Comparison of ENCODE assay signal across 15 cellular contexts in genomic region chr6:156618600-156619205, GRCh38.
DNase-seq lines count a peak whose midpoint lies in the region; ATAC-seq and TF ChIP-seq lines count a peak whose summit lies in the region.
"Had no signal": no experiment of that assay in that cellular context is flagged by ENCODE, and none has a peak within 500 bp of the region (broad histone marks: within the 10 kb centered on the region; RNA-seq: fewer than 3 reads in every experiment).

No MANE protein-coding gene starts in this region.

- H3K36me3 ChIP-seq in adipocyte (ENCODE audit: control insufficient read depth, insufficient read depth, low read length, severe bottlenecking) = no peaks in the 10 kb centered on the region
- no peaks in the 10 kb centered on the region for H3K36me3 ChIP-seq in mesenchymal stem cell (ENCODE audit: control insufficient read depth in 1 of 2, insufficient read depth in 2 of 2, low read depth in 1 of 2, low read length in 2 of 2)
- H3K36me3 ChIP-seq: right atrium auricular region, tibial nerve had no signal

- H3K27ac Mint-ChIP-seq in nephron = peak overlapping the region; percentile 92 to 97 (median 97)
- no peak overlapping the region for H3K27ac Mint-ChIP-seq in naive thymus-derived CD8-positive, alpha-beta T cell
- H3K27ac Mint-ChIP-seq: HFFc6; memory B cell; T-helper 2 cell treated with Interferon-gamma antibody and Interleukin-4, amounts not matched to agents 5 μg/mL and 100 μg/mL, for 36 hours had no signal

- H3K9ac ChIP-seq in adipocyte (ENCODE audit: low read length) (no peak overlapping the region), mesenchymal stem cell (ENCODE audit: low read length) (no peak overlapping the region)

- H3K14ac ChIP-seq in mesenchymal stem cell (ENCODE audit: low read length in 2 of 2) = no peak overlapping the region

- no peak overlapping the region for H3K4ac ChIP-seq in mesenchymal stem cell (ENCODE audit: low read depth in 1 of 2, low read length in 2 of 2)

- no peaks in the 10 kb centered on the region for H3K79me1 ChIP-seq in mesenchymal stem cell (replicated peaks; ENCODE audit: low read length, poor library complexity, severe bottlenecking)

- H2BK120ac ChIP-seq in mesenchymal stem cell (ENCODE audit: low read depth, low read length) = no peak overlapping the region

- H3K4me1 Mint-ChIP-seq in nephron = peaks cover 42% of the 10 kb centered on the region
- peaks cover 0 to 2% (median 0%) of the 10 kb centered on the region in 4 donors for H3K4me1 Mint-ChIP-seq in naive thymus-derived CD8-positive, alpha-beta T cell

- H2BK5ac ChIP-seq in mesenchymal stem cell (ENCODE audit: low read depth, low read length, poor library complexity, severe bottlenecking) = no peak overlapping the region

- no peak overlapping the region for H2AK5ac ChIP-seq in mesenchymal stem cell (ENCODE audit: low read length, severe bottlenecking)

- no peak overlapping the region for H2BK15ac ChIP-seq in mesenchymal stem cell (ENCODE audit: low read depth, poor library complexity, severe bottlenecking)

- no peak overlapping the region for H2AFZ ChIP-seq in mesenchymal stem cell (ENCODE audit: low read depth, low read length)

- H3K23ac ChIP-seq in mesenchymal stem cell (ENCODE audit: low read length in 2 of 2) = no peak overlapping the region

- H2BK12ac ChIP-seq in mesenchymal stem cell (ENCODE audit: low read length in 2 of 2) = no peak overlapping the region

- no peak for ATAC-seq in naive thymus-derived CD8-positive, alpha-beta T cell
- ATAC-seq in GM18520 (IDR thresholded peaks at IDR 0.05; ENCODE audit: unreplicated experiment) (no peak), GM19397 (IDR thresholded peaks at IDR 0.05; ENCODE audit: unreplicated experiment) (no peak)

- peak overlapping the region in 2 of 3 experiments; percentile 35 to 39 for H3K4me3 Mint-ChIP-seq in nephron
- no peak overlapping the region for H3K4me3 Mint-ChIP-seq in naive thymus-derived CD8-positive, alpha-beta T cell
- H3K4me3 Mint-ChIP-seq: HFFc6; memory B cell; T-helper 2 cell treated with Interferon-gamma antibody and Interleukin-4, amounts not matched to agents 5 μg/mL and 100 μg/mL, for 36 hours had no signal

- no peaks in the 10 kb centered on the region for H3K27me3 Mint-ChIP-seq in nephron (ENCODE audit: low read depth)
- peaks cover 0 to 5% (median 0%) of the 10 kb centered on the region in 5 donors for H3K27me3 Mint-ChIP-seq in naive thymus-derived CD8-positive, alpha-beta T cell

- DNase-seq in GM12864 (ENCODE audit: low read depth) (no peak), NCI-H187 (lab: John Stamatoyannopoulos, UW) (peak; percentile 80 to 83), adipocyte (ENCODE audit: low read depth) (no peak), mesenchymal stem cell (no peak)
- DNase-seq in naive thymus-derived CD8-positive, alpha-beta T cell = no peak
- DNase-seq: amygdala; effector CD8-positive, alpha-beta T cell; HFFc6 had no signal

- no peak overlapping the region for H3K18ac ChIP-seq in mesenchymal stem cell (ENCODE audit: low read depth in 1 of 2, low read length in 2 of 2)

- H3K9me3 ChIP-seq in adipocyte (ENCODE audit: control insufficient read depth, low read length) = peaks cover 13% of the 10 kb centered on the region
- peaks cover 15% of the 10 kb centered on the region for H3K9me3 ChIP-seq in mesenchymal stem cell (ENCODE audit: control insufficient read depth, low read length)
- H3K9me3 ChIP-seq: right atrium auricular region had no signal

- POLR2A ChIA-PET in naive thymus-derived CD8-positive, alpha-beta T cell (lab: Charles Lee) = no interaction called here

- peaks cover 8% of the 10 kb centered on the region for H3K36me3 Mint-ChIP-seq in nephron (ENCODE audit: low read depth)
- H3K36me3 Mint-ChIP-seq in naive thymus-derived CD8-positive, alpha-beta T cell = peaks cover 0 to 8% (median 5%) of the 10 kb centered on the region in 3 donors

- H3K4me3 ChIP-seq in GM12864 (ENCODE audit: low read depth, low read length) = no peak overlapping the region
- peak overlapping the region; percentile 20 for H3K4me3 ChIP-seq in adipocyte (ENCODE audit: low read length)
- no peak overlapping the region for H3K4me3 ChIP-seq in mesenchymal stem cell (ENCODE audit: insufficient read depth in 1 of 2, low read depth in 1 of 2, low read length in 2 of 2)
- H3K4me3 ChIP-seq: right atrium auricular region, tibial nerve had no signal

- H3K27ac ChIP-seq in mesenchymal stem cell (ENCODE audit: low read length, poor library complexity, severe bottlenecking) = no peak overlapping the region
- H3K27ac ChIP-seq: right atrium auricular region, tibial nerve had no signal

- TF ChIP-seq CTCF in GM12864 (IDR thresholded peaks at IDR 0.05; ENCODE audit: low read depth, low read length, missing control alignments) (peak; percentile 19), nephron (IDR thresholded peaks at IDR 0.05; ENCODE audit: unreplicated experiment in 3 of 3) (peak in 2 of 3 experiments; percentile 31 to 33)

- peaks cover 12% of the 10 kb centered on the region for H3K9me3 Mint-ChIP-seq in nephron
- peaks cover 0 to 9% (median 7%) of the 10 kb centered on the region in 9 donors for H3K9me3 Mint-ChIP-seq in naive thymus-derived CD8-positive, alpha-beta T cell
- H3K9me3 Mint-ChIP-seq: T-helper 2 cell treated with Interferon-gamma antibody and Interleukin-4, amounts not matched to agents 5 μg/mL and 100 μg/mL, for 36 hours had no signal

- H4K8ac ChIP-seq in mesenchymal stem cell (ENCODE audit: low read length) = no peak overlapping the region

- H3K4me2 ChIP-seq in mesenchymal stem cell (ENCODE audit: low read length, poor library complexity, severe bottlenecking) = no peak overlapping the region

- peaks cover 2% of the 10 kb centered on the region for H3K27me3 ChIP-seq in adipocyte (replicated peaks; ENCODE audit: control insufficient read depth, insufficient read depth, low read length)
- peaks cover 0 to 18% of the 10 kb centered on the region in 2 experiments for H3K27me3 ChIP-seq in mesenchymal stem cell (ENCODE audit: control insufficient read depth in 1 of 2, insufficient read depth in 1 of 2, low read length in 2 of 2)
- H3K27me3 ChIP-seq: right atrium auricular region, tibial nerve had no signal

- no peak overlapping the region for H4K91ac ChIP-seq in mesenchymal stem cell (ENCODE audit: low read length)

- WGBS in mesenchymal stem cell = 79% methylated on average over 12 of the region's 12 CpGs

- H3K4me1 ChIP-seq in adipocyte (ENCODE audit: control insufficient read depth, insufficient read depth, low read length) = no peaks in the 10 kb centered on the region
- no peaks in the 10 kb centered on the region for H3K4me1 ChIP-seq in mesenchymal stem cell (ENCODE audit: control insufficient read depth, insufficient read depth, low read depth, low read length)
- H3K4me1 ChIP-seq: tibial nerve had no signal

Comparison
In these comparisons a context has a peak if more than half of its experiments do, and no peak if none do; other contexts are left out.
1. DNase-seq: peak in NCI-H187 (2 of 2); none in GM12864 (single experiment), adipocyte (single experiment), naive thymus-derived CD8-positive, alpha-beta T cell (0 of 10) and mesenchymal stem cell (single experiment).
2. H3K27ac Mint-ChIP-seq: peak in nephron (3 of 3); none in naive thymus-derived CD8-positive, alpha-beta T cell (0 of 10).
3. H3K4me3 Mint-ChIP-seq: peak in nephron (2 of 3); none in naive thymus-derived CD8-positive, alpha-beta T cell (0 of 10).